Comparison of ENCODE assay signal across 31 cellular contexts in the genomic region with DNA sequence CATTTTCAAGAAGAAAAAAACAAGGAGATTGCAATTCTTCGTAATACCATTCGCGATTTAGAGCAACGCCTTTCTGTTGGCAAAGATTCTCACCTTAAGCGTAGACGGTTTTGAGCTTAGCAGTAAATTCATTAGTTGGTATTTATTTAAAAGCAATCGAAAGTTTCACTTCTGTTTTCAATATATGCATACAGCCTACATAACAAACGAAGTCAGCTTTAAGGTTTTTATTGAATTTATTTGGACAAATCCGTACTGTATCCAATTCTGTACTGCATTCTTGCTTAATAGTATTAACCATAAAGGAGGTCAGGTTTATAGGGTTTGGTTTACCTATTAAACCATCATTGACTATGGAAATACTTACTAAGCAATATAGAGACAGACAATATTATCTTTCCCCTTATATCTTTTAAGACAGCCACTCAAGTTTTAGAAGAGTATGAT. TPM values are rescaled to one million over a fixed set of nuclear protein-coding genes. Genes with fewer than 3 reads are reported as not detected.
"Had no signal": no experiment of that assay in that cellular context is flagged by ENCODE, and none has a peak within 500 bp of the region (broad histone marks: within the 10 kb centered on the region; RNA-seq: fewer than 3 reads in every experiment).

No MANE protein-coding gene starts in this region.

- H3K4me1 Mint-ChIP-seq: immature natural killer cell; mesothelial cell of epicardium; naive B cell; natural killer cell; nephron progenitor cell; neural progenitor cell; stimulated activated naive B cell treated with anti-CD40 and anti-IgM and Interleukin-4, amounts not matched to agents 10 μg/mL and 1 μg/mL and 100 μg/mL, for 72 hours had no signal

- H3K4me2 ChIP-seq: neural progenitor cell had no signal

- H3K27ac Mint-ChIP-seq: immature natural killer cell; mesothelial cell of epicardium; naive B cell; natural killer cell; nephron progenitor cell; neural progenitor cell; progenitor cell of endocrine pancreas; stimulated activated naive B cell treated with anti-CD40 and anti-IgM and Interleukin-4, amounts not matched to agents 10 μg/mL and 1 μg/mL and 100 μg/mL, for 72 hours; type B pancreatic cell had no signal

- H3K79me2 ChIP-seq: parathyroid adenoma had no signal

- H3K27me3 Mint-ChIP-seq: naive B cell; progenitor cell of endocrine pancreas; stimulated activated naive B cell treated with anti-CD40 and anti-IgM and Interleukin-4, amounts not matched to agents 10 μg/mL and 1 μg/mL and 100 μg/mL, for 72 hours; type B pancreatic cell had no signal

- H3K27ac ChIP-seq: left ventricle myocardium inferior, neural progenitor cell, neutrophil, parathyroid adenoma, right atrium auricular region, skin epidermis, stomach, suprapubic skin, thoracic aorta, tibial artery, uterus had no signal

- H3K36me3 ChIP-seq: neural progenitor cell, neutrophil, uterus had no signal

- H2AFZ ChIP-seq: neural progenitor cell, parathyroid adenoma had no signal

- H3K36me3 Mint-ChIP-seq: natural killer cell had no signal

- H3K9ac ChIP-seq: neural progenitor cell, parathyroid adenoma had no signal

- H3K9me3 ChIP-seq: neutrophil, right atrium auricular region, stomach, tibial artery, uterus had no signal

- H3K4me1 ChIP-seq: left ventricle myocardium inferior, neural progenitor cell, parathyroid adenoma, right atrium auricular region, stomach, suprapubic skin, tibial artery, uterus had no signal

- H3K4me3 Mint-ChIP-seq: immature natural killer cell; mesothelial cell of epicardium; naive B cell; natural killer cell; nephron progenitor cell; neural progenitor cell; stimulated activated naive B cell treated with anti-CD40 and anti-IgM and Interleukin-4, amounts not matched to agents 10 μg/mL and 1 μg/mL and 100 μg/mL, for 72 hours; type B pancreatic cell had no signal

- ATAC-seq: natural killer cell; sciatic nerve; stimulated activated naive B cell treated with anti-CD40 and anti-IgM and Interleukin-4, amounts not matched to agents 10 μg/mL and 1 μg/mL and 100 μg/mL, for 72 hours; stimulated activated naive CD8-positive, alpha-beta T cell treated with anti-CD3 and anti-CD28 coated beads, Interleukin-15, Interleukin-2, amounts not matched to agents 100 U/mL and 50 U/mL, for 24 hours had no signal

- H3K4me3 ChIP-seq: left ventricle myocardium inferior, lung, neural progenitor cell, right atrium auricular region, skin epidermis, stomach, suprapubic skin, thoracic aorta, tibial artery, uterus had no signal

- H3K9me3 Mint-ChIP-seq: type B pancreatic cell had no signal

- DNase-seq: hypothalamus; immature natural killer cell; islet precursor cell; left ventricle myocardium inferior; mesendoderm; naive B cell; natural killer cell; nephron progenitor cell; occipital lobe; stimulated activated CD4-positive, alpha-beta T cell treated with anti-CD3 and anti-CD28 coated beads, Interleukin-12 subunit alpha, Interleukin-12 subunit beta, amount 100 ng/mL, for 4 hours; stimulated activated CD4-positive, alpha-beta T cell treated with anti-CD3 and anti-CD28 coated beads, Interleukin-15, amount 100 ng/mL, for 24 hours; stimulated activated CD4-positive, alpha-beta T cell treated with anti-CD3 and anti-CD28 coated beads, Interleukin-2, amount 100 ng/mL, for 24 hours; stimulated activated CD4-positive, alpha-beta T cell treated with anti-CD3 and anti-CD28 coated beads, Interleukin-4, amount 100 ng/mL, for 1 hour; stimulated activated naive B cell treated with anti-CD40 and anti-IgM and Interleukin-4, amounts not matched to agents 10 μg/mL and 1 μg/mL and 100 μg/mL, for 72 hours; stimulated activated naive CD8-positive, alpha-beta T cell treated with anti-CD3 and anti-CD28 coated beads, Interleukin-15, Interleukin-2, amounts not matched to agents 100 U/mL and 50 U/mL, for 24 hours; stomach; tibial artery; uterus had no signal

- H3K27me3 ChIP-seq: neural progenitor cell, neutrophil, right atrium auricular region, stomach, suprapubic skin, tibial artery, uterus had no signal

RNA-seq across cellular contexts. Expression of a gene that starts 43.1 kb away (rescaled TPM):
- total RNA-seq: mesothelial cell of epicardium, osteocyte had no signal
